ENCODE assay signal across 8 cellular contexts in genomic region chr6:13711726-13712484, GRCh38. TPM values are rescaled to one million over a fixed set of nuclear protein-coding genes. Genes with fewer than 3 reads are reported as not detected.
DNase-seq lines count a peak whose midpoint lies in the region; ATAC-seq and TF ChIP-seq lines count a peak whose summit lies in the region.

RANBP9 (minus strand) TSS chr6:13711835; CDS start chr6:13711505, 330 bp downstream.

- POLR2A ChIA-PET in HEK293T (lab: Yijun Ruan, JAX) = interaction anchor here (0.7 to 3.4 kb wide), 7 partner anchors 12 to 150 kb away, joined by 3 to 27 read pairs (median 4); partner anchors contain the start of gene NOL7
- POLR2A ChIA-PET in SK-N-SH (lab: Yijun Ruan, JAX) = interaction anchor here (0.5 to 1.9 kb wide), 4 partner anchors 40 to 187 kb away, joined by 3 to 10 read pairs (median 4); partner anchors contain the start of gene NOL7

- TF ChIP-seq EP300 in SK-N-SH (IDR thresholded peaks at IDR 0.05; ENCODE audit: borderline replicate concordance in 1 of 2, low read depth in 1 of 2, low read length in 1 of 2) = peak in 1 of 2 experiments; percentile 24; a peak in 1 of 4 replicates

- ATAC-seq in omental fat pad (ENCODE audit: low FRiP score) = peak; percentile 93

- peaks cover 22% of the 10 kb centered on the region for H3F3A ChIP-seq in SK-N-SH (replicated peaks; ENCODE audit: insufficient read depth)

- CTCF ChIA-PET in HEK293T (lab: Yijun Ruan, JAX) (interaction anchor here (1.1 kb wide), 1 partner anchor 137 kb away, joined by 3 read pairs; no protein-coding TSS in a partner anchor), SK-N-SH (lab: Yijun Ruan, JAX) (interaction anchor here (0.6 to 1.5 kb wide), 4 partner anchors 9 to 97 kb away, joined by 3 to 4 read pairs (median 3); partner anchors contain the start of gene NOL7)

- TF ChIP-seq RAD21 in SK-N-SH (IDR thresholded peaks at IDR 0.05; ENCODE audit: low read length) = no peak

- DNase-seq in GM04504 (ENCODE audit: low read depth) (peak; percentile 79), HEK293T (ENCODE audit: extremely low spot score) (peak; percentile 84), MV-4-11 (lab: John Stamatoyannopoulos, UW) (peak; percentile 66), SK-N-SH (peak; percentile 95), globus pallidus (ENCODE audit: low spot score) (peak; percentile 85), omental fat pad (ENCODE audit: low spot score) (peak; percentile 36)
- DNase-seq in activated naive CD4-positive, alpha-beta T cell treated with anti-CD3 and anti-CD28 coated beads, Interleukin-2, amount 50 U/mL, for 16 hours = peak; percentile 88

- peaks cover 38% of the 10 kb centered on the region for H4K20me1 ChIP-seq in SK-N-SH (ENCODE audit: insufficient read depth)

- no peaks in the 10 kb centered on the region for H3K27me3 ChIP-seq in SK-N-SH (ENCODE audit: insufficient read depth)

- no peak for TF ChIP-seq CTCF in SK-N-SH (IDR thresholded peaks at IDR 0.05)
- TF ChIP-seq CTCF in omental fat pad (IDR thresholded peaks at IDR 0.05) = no peak

- peak within 1 kb of the TSS; percentile 94 for H3K4me2 ChIP-seq in SK-N-SH

- no peaks in the 10 kb centered on the region for H3K36me3 ChIP-seq in SK-N-SH (replicated peaks in 1 of 2; ENCODE audit: control insufficient read depth in 1 of 2, insufficient read depth in 2 of 2, low read length in 1 of 2)

- no peaks in the 10 kb centered on the region for H3K9me2 ChIP-seq in SK-N-SH

- H3K79me2 ChIP-seq in SK-N-SH (ENCODE audit: insufficient read depth) = peaks cover 40% of the 10 kb centered on the region

- H3K9ac ChIP-seq in SK-N-SH = peak within 1 kb of the TSS; percentile 86

- H3K27ac ChIP-seq in SK-N-SH (ENCODE audit: low read depth in 2 of 2, low read length in 1 of 2) = peak within 1 kb of the TSS; percentile 91 to 94
- peak within 1 kb of the TSS; percentile 96 for H3K27ac ChIP-seq in temporal lobe (ENCODE audit: low read depth, low read length)

- peaks cover 4 to 7% of the 10 kb centered on the region in 2 experiments; a peak in 3 of 4 replicates for H3K4me1 ChIP-seq in SK-N-SH (ENCODE audit: control insufficient read depth in 1 of 2, insufficient read depth in 2 of 2, low read depth in 1 of 2, low read length in 1 of 2)

- peak within 1 kb of the TSS; percentile 95 for H2AFZ ChIP-seq in SK-N-SH (ENCODE audit: low read depth)

- peak within 1 kb of the TSS; percentile 85 to 92 for H3K4me3 ChIP-seq in SK-N-SH (ENCODE audit: low read depth in 2 of 2, low read length in 1 of 2)

- 2% methylated on average over 19 of the region's 102 CpGs for WGBS in SK-N-SH (ENCODE audit: low lambda C conversion rate)

- H3K9me3 ChIP-seq in SK-N-SH = peaks cover 4% of the 10 kb centered on the region; the same call in 1 of the 2 replicates

TF ChIP-seq in HEK293T, 16 proteins besides CTCF, POLR2A, EP300 and RAD21:
- TF ChIP-seq PKNOX1 (IDR thresholded peaks at IDR 0.05) (no peak), CTBP1 (IDR thresholded peaks at IDR 0.05; ENCODE audit: borderline replicate concordance) (peak; percentile 43; the same call in 1 of the 2 replicates), FOXM1 (IDR thresholded peaks at IDR 0.05; ENCODE audit: borderline replicate concordance) (peak; percentile 57; the same call in 1 of the 2 replicates), SP1 (IDR thresholded peaks at IDR 0.05) (no peak), L3MBTL2 (conservative IDR thresholded peaks at IDR 0.05) (peak; percentile 53; the same call in 1 of the 2 replicates)

TF ChIP-seq in SK-N-SH, 30 proteins besides CTCF, POLR2A, EP300 and RAD21:
- TF ChIP-seq TAF1 (IDR thresholded peaks at IDR 0.05; ENCODE audit: borderline replicate concordance, low read depth, low read length) = peak; percentile 67; the same call in 1 of the 2 replicates
- TF ChIP-seq REST (IDR thresholded peaks at IDR 0.05; ENCODE audit: low read depth, low read length) = peak; percentile 23; the same call in 1 of the 2 replicates
- TF ChIP-seq NRF1 (IDR thresholded peaks at IDR 0.05; ENCODE audit: low read depth, low read length) = peak; percentile 66
- TF ChIP-seq MXI1 (IDR thresholded peaks at IDR 0.05; ENCODE audit: low read depth, low read length) = no peak; the same call in 1 of the 2 replicates
- 0 out of 2 replicates have a peak, but pooled peaks have one; percentile 25 for TF ChIP-seq PBX3 (IDR thresholded peaks at IDR 0.05)
- no peak for TF ChIP-seq JUND (IDR thresholded peaks at IDR 0.05)
- TF ChIP-seq POLR2AphosphoS5 (IDR thresholded peaks at IDR 0.05; ENCODE audit: low read depth, low read length) = 0 out of 2 replicates have a peak, but pooled peaks have one; percentile 61
- no peak for TF ChIP-seq FOXJ3 (CRISPR knock-in tag; IDR thresholded peaks at IDR 0.05)
- 0 out of 2 replicates have a peak, but pooled peaks have one; percentile 9 for TF ChIP-seq RCOR1 (IDR thresholded peaks at IDR 0.05; ENCODE audit: low read length)
- peak; percentile 52; the same call in 1 of the 2 replicates for TF ChIP-seq SIN3A (IDR thresholded peaks at IDR 0.05; ENCODE audit: borderline replicate concordance, low read depth, low read length)
- TF ChIP-seq GABPA (IDR thresholded peaks at IDR 0.05; ENCODE audit: low read depth) = peak; percentile 32; the same call in 1 of the 2 replicates
- TF ChIP-seq IRF3 (IDR thresholded peaks at IDR 0.05; ENCODE audit: low read depth, low read length) = no peak
- peak; percentile 74 for TF ChIP-seq YY1 (IDR thresholded peaks at IDR 0.05; ENCODE audit: low read depth)
- peak; percentile 24; the same call in 1 of the 2 replicates for TF ChIP-seq NFIC (IDR thresholded peaks at IDR 0.05; ENCODE audit: borderline replicate concordance)

RNA-seq across cellular contexts. Expression of gene RANBP9, which starts in this region (rescaled TPM):
- polyA plus RNA-seq in SK-N-SH (2012; rRNA removed) = 19.9 and 20.4 TPM in 2 replicates
- 27.5 and 31.5 TPM in 2 replicates for polyA plus RNA-seq in SK-N-SH (2012; cell fraction: cytosol; rRNA removed)
- 14.6 and 34.6 TPM in 2 replicates for polyA plus RNA-seq in SK-N-SH (2012; cell fraction: nucleus; rRNA removed)
- total RNA-seq in omental fat pad (10 to 100 TPM; 28.8 to 35.6 (median 32.3) TPM), temporal lobe (64.9 TPM)

Comparison
In these comparisons a context has a peak if more than half of its experiments do, and no peak if none do; other contexts are left out.
1. Peak in every context shown above with its lines: DNase-seq, ATAC-seq, H3K4me3 ChIP-seq and H3K27ac ChIP-seq.
2. DNase-seq: peak in every context shown above with its lines; median percentile 95 in SK-N-SH; 88 in activated naive CD4-positive, alpha-beta T cell treated with anti-CD3 and anti-CD28 coated beads, Interleukin-2, amount 50 U/mL, for 16 hours; 85 in globus pallidus; 84 in HEK293T; 79 in GM04504; 66 in MV-4-11; 36 in omental fat pad.